In genomic region chr7:918118-918425, GRCh38 we compare ENCODE assay signal across 22 cellular contexts. TPM values are rescaled to one million over a fixed set of nuclear protein-coding genes. Genes with fewer than 3 reads are reported as not detected.
A peak's percentile ranks its signal among the peaks of the same experiment; 100 is the strongest.
DNase-seq lines count a peak whose midpoint lies in the region; ATAC-seq and TF ChIP-seq lines count a peak whose summit lies in the region.
"Had no signal": no experiment of that assay in that cellular context is flagged by ENCODE, and none has a peak within 500 bp of the region (broad histone marks: within the 10 kb centered on the region; RNA-seq: fewer than 3 reads in every experiment).

No MANE protein-coding gene starts in this region.

- no TSS peak for BruUV-seq in mammary epithelial cell (replicated peaks; lab: Mats Ljungman, UMichigan)

- no peak overlapping the region for H3K4me3 ChIP-seq in right atrium auricular region
- H3K4me3 ChIP-seq in upper lobe of right lung: no peak overlapping the region
- H3K4me3 ChIP-seq in mammary epithelial cell (replicated peaks in 1 of 3; ENCODE audit: insufficient read depth in 1 of 3, low read depth in 2 of 3, low read length in 3 of 3): no peak overlapping the region
- H3K4me3 ChIP-seq: breast epithelium, K562, prostate gland, testis, uterus had no signal

- H3K4me2 ChIP-seq in mammary epithelial cell (ENCODE audit: insufficient read depth, low read depth, low read length): no peak overlapping the region

- no peak overlapping the region for H3K27ac Mint-ChIP-seq in chondrocyte (ENCODE audit: unreplicated experiment)
- no peak overlapping the region for H3K27ac Mint-ChIP-seq in nephron progenitor cell
- H3K27ac Mint-ChIP-seq: activated CD8-positive, alpha-beta memory T cell treated with anti-CD3 and anti-CD28 coated beads, Interleukin-2, amount 10 ng/mL, durations not matched to agents 7 days and 5 days; activated naive CD4-positive, alpha-beta T cell treated with anti-CD3 and anti-CD28 coated beads for 36 hours; activated T-cell treated with anti-CD3 and anti-CD28 coated beads, Interleukin-2, amount 50 U/mL, for 72 hours had no signal

- H3K79me2 ChIP-seq in mammary epithelial cell (ENCODE audit: insufficient read depth, low read length): no peaks in the 10 kb centered on the region

- no peak overlapping the region for H3K9ac ChIP-seq in mammary epithelial cell (ENCODE audit: insufficient read depth, low read length)

- H3K36me3 Mint-ChIP-seq in chondrocyte (ENCODE audit: low read depth) (no peaks in the 10 kb centered on the region), nephron progenitor cell (ENCODE audit: low read depth) (no peaks in the 10 kb centered on the region)

- DNase-seq in Right ventricle myocardium superior: peak; percentile 32
- no peak for DNase-seq in right atrium auricular region (ENCODE audit: low spot score)
- DNase-seq in chondrocyte (ENCODE audit: low spot score): peak; percentile 63
- peak; percentile 0 for DNase-seq in nephron progenitor cell
- DNase-seq in upper lobe of right lung: peak; percentile 29
- no peak for DNase-seq in mammary epithelial cell
- DNase-seq: activated naive CD4-positive, alpha-beta T cell treated with anti-CD3 and anti-CD28 coated beads for 36 hours; BE2C; DMS153; mesendoderm; NCI-H1092 treated with DMSO at 0.1 percent for 48 hours; NCI-H187; NCI-H2171; stimulated activated naive CD4-positive, alpha-beta T cell; testis had no signal

- 86% methylated on average over 4 of the region's 9 CpGs for WGBS in mammary epithelial cell (ENCODE audit: low coverage, missing lambda C conversion rate)

- no peaks in the 10 kb centered on the region for H4K20me1 ChIP-seq in mammary epithelial cell (ENCODE audit: insufficient read depth, low read length)

- H3K4me1 Mint-ChIP-seq in chondrocyte (ENCODE audit: low read depth) (peaks cover 11% of the 10 kb centered on the region), nephron progenitor cell (peaks cover 46% of the 10 kb centered on the region)

- H3K27me3 ChIP-seq in right atrium auricular region (no peaks in the 10 kb centered on the region), upper lobe of right lung (no peaks in the 10 kb centered on the region), mammary epithelial cell (ENCODE audit: insufficient read depth, low read length) (no peaks in the 10 kb centered on the region)
- H3K27me3 ChIP-seq: BE2C, breast epithelium, testis, uterus had no signal

- intact Hi-C loops in Right ventricle myocardium superior (cut with DNase I) (no loop called here), upper lobe of right lung (cut with DNase I) (no loop called here), mammary epithelial cell (cut with micrococcal nuclease) (no loop called here)

- no peak overlapping the region for H2AFZ ChIP-seq in mammary epithelial cell (ENCODE audit: low read depth, low read length)

- H3K36me3 ChIP-seq in right atrium auricular region (no peaks in the 10 kb centered on the region), upper lobe of right lung (no peaks in the 10 kb centered on the region), mammary epithelial cell (ENCODE audit: insufficient read depth, low read length) (no peaks in the 10 kb centered on the region)
- H3K36me3 ChIP-seq: BE2C, breast epithelium, prostate gland, uterus had no signal

- dilution Hi-C loops in mammary epithelial cell (cut with HindIII; ENCODE audit: low sequenced_read_pairs): no loop called here

- CTCF ChIA-PET in mammary epithelial cell (lab: Charles Lee; ENCODE audit: low non-redundant PET): no interaction called here

- H3K27ac ChIP-seq in right atrium auricular region: no peak overlapping the region
- H3K27ac ChIP-seq in upper lobe of right lung: no peak overlapping the region
- H3K27ac ChIP-seq in mammary epithelial cell (ENCODE audit: insufficient read depth, low read depth, low read length): no peak overlapping the region
- H3K27ac ChIP-seq: breast epithelium, prostate gland, testis, uterus had no signal

- H3K9me3 ChIP-seq in right atrium auricular region (no peaks in the 10 kb centered on the region), upper lobe of right lung (no peaks in the 10 kb centered on the region), mammary epithelial cell (replicated peaks; ENCODE audit: insufficient read depth, low read length) (no peaks in the 10 kb centered on the region)
- H3K9me3 ChIP-seq: BE2C, breast epithelium, prostate gland, testis, uterus had no signal

- H3K4me3 Mint-ChIP-seq in chondrocyte (ENCODE audit: unreplicated experiment): no peak overlapping the region
- no peak overlapping the region for H3K4me3 Mint-ChIP-seq in nephron progenitor cell
- H3K4me3 Mint-ChIP-seq: activated CD8-positive, alpha-beta memory T cell treated with anti-CD3 and anti-CD28 coated beads, Interleukin-2, amount 10 ng/mL, durations not matched to agents 7 days and 5 days; activated naive CD4-positive, alpha-beta T cell treated with anti-CD3 and anti-CD28 coated beads for 36 hours; activated T-cell treated with anti-CD3 and anti-CD28 coated beads, Interleukin-2, amount 50 U/mL, for 72 hours had no signal

- in situ Hi-C loops in mammary epithelial cell (cut with MboI; ENCODE audit: low sequenced_read_pairs in 2 of 2): no loop called here

- H3K4me1 ChIP-seq in right atrium auricular region (peaks cover 0 to 14% of the 10 kb centered on the region in 2 donors), upper lobe of right lung (peaks cover 3% of the 10 kb centered on the region), mammary epithelial cell (ENCODE audit: insufficient read depth, low read length) (peaks cover 16% of the 10 kb centered on the region)
- H3K4me1 ChIP-seq: breast epithelium, prostate gland had no signal

- H3K27me3 Mint-ChIP-seq in chondrocyte (ENCODE audit: low read depth) (no peaks in the 10 kb centered on the region), nephron progenitor cell (ENCODE audit: low read depth, poor library complexity) (peaks cover 3% of the 10 kb centered on the region)

- H3K9me3 Mint-ChIP-seq in chondrocyte (ENCODE audit: low read depth) (no peaks in the 10 kb centered on the region), nephron progenitor cell (no peaks in the 10 kb centered on the region)
- H3K9me3 Mint-ChIP-seq: activated naive CD4-positive, alpha-beta T cell treated with anti-CD3 and anti-CD28 coated beads for 36 hours; activated T-cell treated with anti-CD3 and anti-CD28 coated beads, Interleukin-2, amount 50 U/mL, for 72 hours had no signal

- TF ChIP-seq CTCF in right atrium auricular region (IDR thresholded peaks at IDR 0.05) (no peak), chondrocyte (IDR thresholded peaks at IDR 0.05) (no peak), nephron progenitor cell (IDR thresholded peaks at IDR 0.05) (no peak), upper lobe of right lung (IDR thresholded peaks at IDR 0.05) (no peak), mammary epithelial cell (conservative IDR thresholded peaks at IDR 0.05 in 1 of 2, IDR thresholded peaks at IDR 0.05 in 1 of 2; ENCODE audit: extremely low read depth in 1 of 2, insufficient read depth in 1 of 2, low read depth in 1 of 2, low read length in 2 of 2) (no peak)

- ATAC-seq in Right ventricle myocardium superior (ENCODE audit: poor library complexity) (no peak), upper lobe of right lung (no peak), HG02623 (IDR thresholded peaks at IDR 0.05; ENCODE audit: unreplicated experiment) (no peak)
- ATAC-seq: activated CD8-positive, alpha-beta memory T cell treated with anti-CD3 and anti-CD28 coated beads, Interleukin-2, amount 10 ng/mL, durations not matched to agents 7 days and 5 days; activated T-cell treated with anti-CD3 and anti-CD28 coated beads, Interleukin-2, amount 50 U/mL, for 72 hours; K562 had no signal

RNA-seq across cellular contexts. Expression of gene ADAP1, which starts 36.4 kb away (rescaled TPM):
- total RNA-seq in Right ventricle myocardium superior (6.4 TPM), right atrium auricular region (1 to 10 TPM; 4.2 to 7.7 TPM), chondrocyte (3.9 to 7.0 TPM (median 6.7 TPM) in 3 replicates), upper lobe of right lung (30.7 TPM), mammary epithelial cell (10 to 100 TPM; 11.0 to 21.4 TPM)
- 9.3 TPM for polyA plus RNA-seq in mammary epithelial cell
- polyA minus RNA-seq in mammary epithelial cell: 31.4 TPM

RNA-seq across cellular contexts. Expression of gene GET4, which starts 41.7 kb away (rescaled TPM):
- total RNA-seq in Right ventricle myocardium superior (20.6 TPM), right atrium auricular region (10 to 100 TPM; 16.1 to 19.7 TPM), chondrocyte (26.8 to 34.7 TPM (median 28.0 TPM) in 3 replicates), upper lobe of right lung (35.1 TPM), mammary epithelial cell (10 to 100 TPM; 26.0 to 40.8 TPM)
- polyA plus RNA-seq in mammary epithelial cell: 28.5 TPM
- polyA minus RNA-seq in mammary epithelial cell: 24.8 TPM

RNA-seq across cellular contexts. Expression of gene COX19, which starts 57.3 kb away (rescaled TPM):
- total RNA-seq in Right ventricle myocardium superior (8.0 TPM), right atrium auricular region (1 to 10 TPM; 2.8 to 5.5 TPM), chondrocyte (9.2 to 9.6 TPM (median 9.5 TPM) in 3 replicates), upper lobe of right lung (9.4 TPM), mammary epithelial cell (10 to 100 TPM; 11.2 to 15.9 TPM)
- 4.5 TPM for polyA plus RNA-seq in mammary epithelial cell
- 1.9 TPM for polyA minus RNA-seq in mammary epithelial cell

Comparison
In these comparisons a context has a peak if more than half of its experiments do, and no peak if none do; other contexts are left out.
1. DNase-seq: peak in Right ventricle myocardium superior (single experiment), chondrocyte (single experiment), nephron progenitor cell (single experiment) and upper lobe of right lung (single experiment); none in right atrium auricular region (single experiment) and mammary epithelial cell (single experiment).